In the genomic region with DNA sequence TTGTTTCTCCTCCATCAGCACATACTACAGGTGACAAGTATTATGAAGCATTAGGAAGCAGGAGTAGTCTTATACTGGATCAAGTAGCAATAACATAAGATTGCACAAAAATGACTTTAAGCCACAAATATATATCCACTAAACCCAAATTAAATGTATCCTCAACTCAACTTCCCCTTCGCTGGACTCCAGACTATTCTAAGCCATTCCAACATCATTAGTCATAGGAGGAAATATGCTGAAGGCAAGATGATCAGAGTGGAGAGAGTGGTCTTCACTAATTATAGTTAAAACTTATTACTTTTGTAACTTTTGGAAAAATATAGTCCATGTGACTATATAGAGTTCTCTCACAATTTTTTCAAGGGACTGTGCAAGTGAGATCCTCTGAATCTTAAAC, we compare ENCODE assay signal across 27 cellular contexts.
A peak's percentile ranks its signal among the peaks of the same experiment; 100 is the strongest.
DNase-seq lines count a peak whose midpoint lies in the region; TF ChIP-seq lines count a peak whose summit lies in the region.
"Had no signal": no experiment of that assay in that cellular context is flagged by ENCODE, and none has a peak within 500 bp of the region (broad histone marks: within the 10 kb centered on the region; RNA-seq: fewer than 3 reads in every experiment).

No MANE protein-coding gene starts in this region.

- DNase-seq in Kasumi-1 (lab: John Stamatoyannopoulos, UW) = peak; percentile 25 to 33
- peak; percentile 31 for DNase-seq in NOMO-1 treated with dmso at 0.1 percent for 144 hours (lab: John Stamatoyannopoulos, UW; ENCODE audit: unreplicated experiment)
- DNase-seq in astrocyte of the cerebellum (ENCODE audit: low read depth) = peak; percentile 9
- peak; percentile 69 for DNase-seq in retinal pigment epithelial cell (ENCODE audit: low read depth)
- no peak for DNase-seq in prostate gland (ENCODE audit: low spot score)
- no peak for DNase-seq in NCI-H2171 (lab: John Stamatoyannopoulos, UW)
- DNase-seq in NCI-H226 = no peak
- DNase-seq: activated CD8-positive, alpha-beta T cell treated with anti-CD3 and anti-CD28 coated beads, Interleukin-2, amount 10 ng/mL, durations not matched to agents 7 days and 5 days; activated naive CD4-positive, alpha-beta T cell treated with anti-CD3 and anti-CD28 coated beads, Interleukin-2, amount 10 ng/mL, durations not matched to agents 7 days and 5 days; amniotic stem cell; Calu3; colonic mucosa; DND-41; effector CD4-positive, alpha-beta T cell; hippocampal formation; mammary epithelial cell; MG63; NCI-H1417 treated with DMSO at 0.1 percent for 48 hours; NCI-H2029 treated with DMSO at 0.1 percent for 48 hours; NCI-H748 treated with DMSO at 0.1 percent for 48 hours; retina; stimulated activated naive CD4-positive, alpha-beta T cell had no signal

- H3K27me3 ChIP-seq in prostate gland (replicated peaks; ENCODE audit: insufficient read depth) = no peaks in the 10 kb centered on the region
- H3K27me3 ChIP-seq: colonic mucosa, gastroesophageal sphincter, MG63 had no signal

- no peaks in the 10 kb centered on the region for H3K9me3 ChIP-seq in prostate gland
- H3K9me3 ChIP-seq: colonic mucosa, gastroesophageal sphincter had no signal

- no peak overlapping the region for H3K4me3 ChIP-seq in astrocyte of the cerebellum (ENCODE audit: low read depth, low read length)
- H3K4me3 ChIP-seq in retinal pigment epithelial cell (ENCODE audit: low read length) = no peak overlapping the region
- H3K4me3 ChIP-seq in prostate gland = no peak overlapping the region
- H3K4me3 ChIP-seq: colonic mucosa, gastroesophageal sphincter, GM23338, K562, MG63, skin epidermis had no signal

- intact Hi-C loops in prostate gland (cut with DNase I) = no loop called here

- no peaks in the 10 kb centered on the region for H3K4me1 ChIP-seq in prostate gland (replicated peaks)
- H3K4me1 ChIP-seq: colonic mucosa had no signal

- no peaks in the 10 kb centered on the region for H3K36me3 ChIP-seq in prostate gland
- H3K36me3 ChIP-seq: colonic mucosa, gastroesophageal sphincter, MG63 had no signal

- H3K27ac ChIP-seq in prostate gland = no peak overlapping the region
- H3K27ac ChIP-seq: C4-2B, colonic mucosa, skin epidermis had no signal

- no peak for TF ChIP-seq CTCF in astrocyte of the cerebellum (IDR thresholded peaks at IDR 0.05; ENCODE audit: low read depth, low read length, missing control alignments)
- no peak for TF ChIP-seq CTCF in retinal pigment epithelial cell (conservative IDR thresholded peaks at IDR 0.05; ENCODE audit: low read depth, low read length)
- TF ChIP-seq CTCF in prostate gland (IDR thresholded peaks at IDR 0.05) = no peak

- TF ChIP-seq POLR2A in prostate gland (IDR thresholded peaks at IDR 0.05) = no peak

- WGBS in prostate gland = 77% methylated on average over 1 of the region's 1 CpG

- in situ Hi-C loops in astrocyte of the cerebellum (cut with HindIII; ENCODE audit: low sequenced_read_pairs) = no loop called here

Comparison
In these comparisons a context has a peak if more than half of its experiments do, and no peak if none do; other contexts are left out.
1. DNase-seq: peak in Kasumi-1 (2 of 2), NOMO-1 treated with dmso at 0.1 percent for 144 hours (single experiment), astrocyte of the cerebellum (single experiment) and retinal pigment epithelial cell (single experiment); none in prostate gland (single experiment), NCI-H2171 (single experiment) and NCI-H226 (single experiment).